In the genomic region with DNA sequence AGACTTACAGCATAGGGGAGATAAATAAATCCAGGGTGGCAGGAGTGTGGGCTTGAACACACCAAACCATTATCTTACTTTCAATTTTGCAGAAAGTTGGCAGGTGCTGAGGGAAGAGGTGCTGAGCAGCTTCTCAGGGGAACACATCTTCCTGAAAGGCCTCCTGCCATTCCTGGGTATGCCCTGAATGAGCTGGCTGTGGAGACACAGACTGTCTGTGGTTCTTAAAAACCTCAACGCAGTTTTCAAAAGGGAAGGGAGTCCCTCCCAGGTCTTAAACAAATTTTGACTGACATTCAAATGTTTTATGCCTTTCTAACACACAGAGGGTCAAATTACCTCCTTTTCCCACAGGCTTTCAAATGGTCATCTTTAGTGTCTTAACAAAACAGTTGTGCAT, we compare ENCODE assay signal across 11 cellular contexts.
DNase-seq lines count a peak whose midpoint lies in the region; ATAC-seq and TF ChIP-seq lines count a peak whose summit lies in the region.
"Had no signal": no experiment of that assay in that cellular context is flagged by ENCODE, and none has a peak within 500 bp of the region (broad histone marks: within the 10 kb centered on the region; RNA-seq: fewer than 3 reads in every experiment).

No MANE protein-coding gene starts in this region.

- no peak for DNase-seq in CD8-positive, alpha-beta T cell
- no peak for DNase-seq in activated naive CD8-positive, alpha-beta T cell treated with anti-CD3 and anti-CD28 coated beads, Interleukin-2, amount 50 U/mL, for 24 hours
- DNase-seq in nucleus accumbens (lab: John Stamatoyannopoulos, UW) (no peak), AG08395 (ENCODE audit: low spot score) (no peak), sigmoid colon (no peak)
- DNase-seq: CD4-positive, alpha-beta T cell; GOT3 had no signal

- no peaks in the 10 kb centered on the region for H3K9me3 ChIP-seq in CD8-positive, alpha-beta T cell (ENCODE audit: low read length)
- H3K9me3 ChIP-seq in sigmoid colon, result no peaks in the 10 kb centered on the region
- H3K9me3 ChIP-seq: right atrium auricular region had no signal

- no peak overlapping the region for H3K27ac ChIP-seq in CD8-positive, alpha-beta T cell (ENCODE audit: low read depth, low read length)
- H3K27ac ChIP-seq in sigmoid colon, result no peak overlapping the region
- H3K27ac ChIP-seq: right atrium auricular region had no signal

- POLR2A ChIA-PET in CD8-positive, alpha-beta T cell (lab: Charles Lee), result interaction anchor here (1.1 kb wide), 1 partner anchor 19 kb away, joined by 3 read pairs; no protein-coding TSS in a partner anchor

- intact Hi-C loops in CD8-positive, alpha-beta T cell (cut with DNase I, micrococcal nuclease), result no loop called here
- intact Hi-C loops in sigmoid colon (cut with DNase I), result no loop called here

- no peak for ATAC-seq in CD8-positive, alpha-beta T cell
- ATAC-seq in GM21423 (IDR thresholded peaks at IDR 0.05; ENCODE audit: unreplicated experiment) (peak; percentile 39), HG03460 (IDR thresholded peaks at IDR 0.05; ENCODE audit: unreplicated experiment) (peak; percentile 25), GM18868 (IDR thresholded peaks at IDR 0.05; ENCODE audit: unreplicated experiment) (no peak)
- ATAC-seq in activated naive CD8-positive, alpha-beta T cell treated with anti-CD3 and anti-CD28 coated beads, Interleukin-2, amount 50 U/mL, for 24 hours, result peak; percentile 79

- no peak for TF ChIP-seq POLR2A in sigmoid colon (IDR thresholded peaks at IDR 0.05)

- H3K4me3 ChIP-seq in CD8-positive, alpha-beta T cell (ENCODE audit: low read depth, low read length), result no peak overlapping the region
- no peak overlapping the region for H3K4me3 ChIP-seq in sigmoid colon
- H3K4me3 ChIP-seq: right atrium auricular region had no signal

- no peaks in the 10 kb centered on the region for H3K36me3 Mint-ChIP-seq in CD8-positive, alpha-beta T cell
- H3K36me3 Mint-ChIP-seq in activated naive CD8-positive, alpha-beta T cell treated with anti-CD3 and anti-CD28 coated beads, Interleukin-2, amount 50 U/mL, for 24 hours (ENCODE audit: low read depth), result no peaks in the 10 kb centered on the region

- H3K9me3 Mint-ChIP-seq in CD8-positive, alpha-beta T cell, result no peaks in the 10 kb centered on the region
- H3K9me3 Mint-ChIP-seq in activated naive CD8-positive, alpha-beta T cell treated with anti-CD3 and anti-CD28 coated beads, Interleukin-2, amount 50 U/mL, for 24 hours, result no peaks in the 10 kb centered on the region

- TF ChIP-seq CTCF in CD8-positive, alpha-beta T cell (IDR thresholded peaks at IDR 0.05), result no peak
- no peak for TF ChIP-seq CTCF in sigmoid colon (IDR thresholded peaks at IDR 0.05)

- WGBS in sigmoid colon, 2 donors, result 10 to 33% methylated on average over 1 of the region's 1 CpG

- H3K27me3 Mint-ChIP-seq in CD8-positive, alpha-beta T cell (ENCODE audit: low read depth), result peaks cover 2% of the 10 kb centered on the region
- H3K27me3 Mint-ChIP-seq in activated naive CD8-positive, alpha-beta T cell treated with anti-CD3 and anti-CD28 coated beads, Interleukin-2, amount 50 U/mL, for 24 hours, result peaks cover 17% of the 10 kb centered on the region

- H3K27ac Mint-ChIP-seq in CD8-positive, alpha-beta T cell, result no peak overlapping the region
- H3K27ac Mint-ChIP-seq in activated naive CD8-positive, alpha-beta T cell treated with anti-CD3 and anti-CD28 coated beads, Interleukin-2, amount 50 U/mL, for 24 hours, result peak overlapping the region; percentile 68
- H3K27ac Mint-ChIP-seq: CD4-positive, alpha-beta T cell had no signal

- no peaks in the 10 kb centered on the region for H3K27me3 ChIP-seq in CD8-positive, alpha-beta T cell (ENCODE audit: insufficient read depth, low read length)
- H3K27me3 ChIP-seq in sigmoid colon, result no peaks in the 10 kb centered on the region
- H3K27me3 ChIP-seq: right atrium auricular region had no signal

- no peak for TF ChIP-seq EP300 in sigmoid colon (IDR thresholded peaks at IDR 0.05)

- peaks cover 12% of the 10 kb centered on the region for H3K4me1 Mint-ChIP-seq in CD8-positive, alpha-beta T cell (ENCODE audit: low read depth)
- peaks cover 21% of the 10 kb centered on the region for H3K4me1 Mint-ChIP-seq in activated naive CD8-positive, alpha-beta T cell treated with anti-CD3 and anti-CD28 coated beads, Interleukin-2, amount 50 U/mL, for 24 hours

- H3K36me3 ChIP-seq in CD8-positive, alpha-beta T cell (ENCODE audit: insufficient read depth, low read length), result no peaks in the 10 kb centered on the region
- H3K36me3 ChIP-seq in sigmoid colon, result no peaks in the 10 kb centered on the region
- H3K36me3 ChIP-seq: right atrium auricular region had no signal

- peaks cover 8% of the 10 kb centered on the region for H3K4me1 ChIP-seq in CD8-positive, alpha-beta T cell (ENCODE audit: insufficient read depth, low read length)
- H3K4me1 ChIP-seq in sigmoid colon, result peaks cover 0 to 6% (median 2%) of the 10 kb centered on the region in 4 donors
- H3K4me1 ChIP-seq: right atrium auricular region had no signal

- peak overlapping the region; percentile 16 for H3K4me3 Mint-ChIP-seq in CD8-positive, alpha-beta T cell
- no peak overlapping the region for H3K4me3 Mint-ChIP-seq in activated naive CD8-positive, alpha-beta T cell treated with anti-CD3 and anti-CD28 coated beads, Interleukin-2, amount 50 U/mL, for 24 hours
- H3K4me3 Mint-ChIP-seq: CD4-positive, alpha-beta T cell had no signal

- CTCF ChIA-PET in CD8-positive, alpha-beta T cell (lab: Charles Lee), result interaction anchor here (1.7 kb wide), 1 partner anchor 10 kb away, joined by 6 read pairs; no protein-coding TSS in a partner anchor

Comparison
In these comparisons a context has a peak if more than half of its experiments do, and no peak if none do; other contexts are left out.
1. ATAC-seq: peak in GM21423 (single experiment), HG03460 (single experiment) and activated naive CD8-positive, alpha-beta T cell treated with anti-CD3 and anti-CD28 coated beads, Interleukin-2, amount 50 U/mL, for 24 hours (single experiment); none in CD8-positive, alpha-beta T cell (single experiment) and GM18868 (single experiment).